8 cellular contexts compared by ENCODE assay signal in the genomic region with DNA sequence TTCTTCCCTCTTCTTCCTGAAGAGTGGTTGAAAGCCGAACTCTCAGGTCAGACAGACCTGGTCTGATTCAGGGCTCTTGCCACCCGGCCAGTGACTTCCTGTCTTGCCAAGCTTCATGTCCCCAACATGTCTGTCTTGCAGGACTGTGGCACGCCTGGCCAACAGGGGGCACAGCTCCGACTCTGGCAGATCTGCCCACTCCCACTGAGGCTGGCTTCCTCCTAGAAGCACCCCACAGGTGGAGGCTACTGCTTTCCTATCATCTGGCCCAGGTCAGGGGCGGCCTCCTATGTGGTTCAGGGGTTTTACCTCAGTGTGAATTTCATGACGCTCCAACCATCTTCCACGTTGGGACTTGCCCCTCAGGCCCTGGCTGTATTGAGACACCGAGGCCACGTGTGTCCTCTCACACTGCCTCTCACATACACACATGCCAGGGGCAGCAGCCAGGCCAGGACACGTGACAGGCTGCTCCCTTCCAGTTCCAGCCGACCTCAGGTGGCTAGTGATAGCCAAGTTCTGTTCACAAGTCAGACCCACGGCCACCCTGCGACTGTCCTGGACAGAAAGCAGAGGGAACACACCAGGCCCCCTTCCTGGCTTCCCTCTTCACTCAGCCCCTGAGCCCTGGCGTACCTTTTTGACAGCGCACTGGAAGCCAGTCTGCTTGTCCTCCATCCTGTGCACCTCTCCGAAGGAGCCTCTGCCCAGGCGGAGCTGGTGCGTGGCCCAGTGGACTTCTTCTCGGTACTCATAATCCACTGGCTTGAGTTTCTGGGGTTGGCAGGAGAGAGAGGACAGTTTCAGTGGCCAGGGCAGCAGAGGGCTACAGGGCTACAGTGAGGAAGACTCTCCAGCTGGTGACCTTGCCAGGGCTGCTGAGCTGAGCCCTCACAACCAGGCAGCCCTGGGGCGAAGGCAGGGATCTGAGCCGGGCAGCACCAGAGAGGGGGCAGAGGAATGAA. TPM values are rescaled to one million over a fixed set of nuclear protein-coding genes. Genes with fewer than 3 reads are reported as not detected.
A peak's percentile ranks its signal among the peaks of the same experiment; 100 is the strongest.
DNase-seq lines count a peak whose midpoint lies in the region; ATAC-seq and TF ChIP-seq lines count a peak whose summit lies in the region.

No MANE protein-coding gene starts in this region.

- H3K4me1 ChIP-seq in Karpas-422 (ENCODE audit: low read length) (peaks cover 12% of the 10 kb centered on the region), right lobe of liver (peaks cover 0 to 25% (median 10%) of the 10 kb centered on the region in 4 donors)

- H3K36me3 Mint-ChIP-seq in activated naive CD4-positive, alpha-beta T cell treated with anti-CD3 and anti-CD28 coated beads, Interleukin-2, amount 50 U/mL, for 72 hours: peaks cover 27 to 34% of the 10 kb centered on the region in 2 donors

- H3K9ac ChIP-seq in Karpas-422 (ENCODE audit: low read length): no peak overlapping the region

- H3K27ac Mint-ChIP-seq in activated naive CD4-positive, alpha-beta T cell treated with anti-CD3 and anti-CD28 coated beads, Interleukin-2, amount 50 U/mL, for 72 hours: peak overlapping the region; percentile 89 to 94

- peaks cover 30% of the 10 kb centered on the region for H3K36me3 ChIP-seq in Karpas-422 (ENCODE audit: insufficient read depth, low read length)
- peaks cover 0 to 51% (median 20%) of the 10 kb centered on the region in 4 donors for H3K36me3 ChIP-seq in right lobe of liver

- TF ChIP-seq POLR2A in right lobe of liver (IDR thresholded peaks at IDR 0.05): no peak

- H2AFZ ChIP-seq in Karpas-422 (ENCODE audit: low read length): no peak overlapping the region

- H4K20me1 ChIP-seq in Karpas-422 (ENCODE audit: insufficient read depth, low read depth, low read length): no peaks in the 10 kb centered on the region

- no peaks in the 10 kb centered on the region for H3K9me3 Mint-ChIP-seq in activated naive CD4-positive, alpha-beta T cell treated with anti-CD3 and anti-CD28 coated beads, Interleukin-2, amount 50 U/mL, for 72 hours

- peak; percentile 60 to 63 for ATAC-seq in activated naive CD4-positive, alpha-beta T cell treated with anti-CD3 and anti-CD28 coated beads, Interleukin-2, amount 50 U/mL, for 72 hours
- ATAC-seq in right lobe of liver: peak; percentile 70 to 86 (median 82)
- no peak for ATAC-seq in GM21576 (IDR thresholded peaks at IDR 0.05; ENCODE audit: unreplicated experiment)
- no peak for ATAC-seq in GM21367 (IDR thresholded peaks at IDR 0.05; ENCODE audit: unreplicated experiment)

- H3K9me3 ChIP-seq in AG04450 (ENCODE audit: control insufficient read depth, insufficient read depth, low read length) (no peaks in the 10 kb centered on the region), Karpas-422 (ENCODE audit: low read length) (no peaks in the 10 kb centered on the region), right lobe of liver (no peaks in the 10 kb centered on the region)

- intact Hi-C loops in right lobe of liver (cut with DNase I): loop anchor here (5.0 kb wide), 2 partner anchors 93 to 103 kb away; no protein-coding TSS in a partner anchor

- H3K27ac ChIP-seq in AG04450 (ENCODE audit: low read depth, low read length): no peak overlapping the region
- no peak overlapping the region for H3K27ac ChIP-seq in Karpas-422 (ENCODE audit: low read length)
- H3K27ac ChIP-seq in right lobe of liver: peak overlapping the region in 2 of 3 donors; percentile 5 to 50

- peak; percentile 19; the same call in 1 of the 2 replicates for TF ChIP-seq CTCF in AG04450 (IDR thresholded peaks at IDR 0.05; ENCODE audit: low read depth, low read length)
- peak in 3 of 4 donors; percentile 12 to 33 (median 14) for TF ChIP-seq CTCF in right lobe of liver (IDR thresholded peaks at IDR 0.05)

- no peaks in the 10 kb centered on the region for H3K79me2 ChIP-seq in Karpas-422 (ENCODE audit: low read length)

- WGBS in right lobe of liver (ENCODE audit: insufficient coverage, low coverage, low lambda C conversion rate, missing lambda C conversion rate): 84% methylated on average over 10 of the region's 21 CpGs

- no peak for DNase-seq in AG04450 (ENCODE audit: low read depth, low spot score)
- DNase-seq in Karpas-422: peak; percentile 64
- DNase-seq in activated naive CD4-positive, alpha-beta T cell treated with anti-CD3 and anti-CD28 coated beads, Interleukin-2, amount 50 U/mL, for 72 hours (ENCODE audit: low spot score in 2 of 2): peak in 1 of 2 donors; percentile 37
- DNase-seq in right lobe of liver: peak; percentile 78 to 91 (median 78)
- no peak for DNase-seq in RKO (ENCODE audit: low spot score)
- DNase-seq in NCI-H345 treated with DMSO at 0.1 percent for 48 hours (lab: John Stamatoyannopoulos, UW; ENCODE audit: unreplicated experiment): no peak

- CTCF ChIA-PET in AG04450 (lab: Charles Lee): interaction anchor here (0.6 to 2.0 kb wide), 4 partner anchors 7 to 142 kb away, joined by 3 to 9 read pairs (median 4); no protein-coding TSS in a partner anchor

- POLR2A ChIA-PET in AG04450 (lab: Yijun Ruan, JAX): no interaction called here

- no peak overlapping the region for H3K4me2 ChIP-seq in Karpas-422 (ENCODE audit: low read depth, low read length, poor library complexity, severe bottlenecking)

- H3K27me3 ChIP-seq in AG04450 (ENCODE audit: control insufficient read depth, insufficient read depth, low read length) (no peaks in the 10 kb centered on the region), Karpas-422 (ENCODE audit: low read length) (no peaks in the 10 kb centered on the region), right lobe of liver (no peaks in the 10 kb centered on the region)

- H3K4me3 ChIP-seq in AG04450 (ENCODE audit: low read depth, low read length): no peak overlapping the region
- no peak overlapping the region for H3K4me3 ChIP-seq in Karpas-422 (ENCODE audit: low read length)
- no peak overlapping the region for H3K4me3 ChIP-seq in right lobe of liver

- H3K9me2 ChIP-seq in Karpas-422 (replicated peaks; ENCODE audit: insufficient read depth, low read length): no peaks in the 10 kb centered on the region

RNA-seq across cellular contexts. Expression of gene SPATA32, which starts 22.6 kb away (rescaled TPM):
- not detected in 2 replicates for polyA plus RNA-seq in AG04450 (2011; rRNA removed)
- polyA minus RNA-seq in AG04450 (2011; rRNA and poly(A)+ RNA removed): 0.13 TPM in 1 of 2 replicates, not detected in the other
- total RNA-seq in Karpas-422 (2014; rRNA removed; shearing (Covaris generic); ENCODE audit: low replicate concordance): not detected in 2 replicates
- total RNA-seq in activated naive CD4-positive, alpha-beta T cell treated with anti-CD3 and anti-CD28 coated beads, Interleukin-2, amount 50 U/mL, for 72 hours: under 1 TPM; 0.37 to 0.50 TPM
- total RNA-seq in right lobe of liver: not detected

RNA-seq across cellular contexts. Expression of gene MAP3K14, which starts 32.4 kb away (rescaled TPM):
- 4.9 and 6.6 TPM in 2 replicates for polyA plus RNA-seq in AG04450 (2011; rRNA removed)
- polyA minus RNA-seq in AG04450 (2011; rRNA and poly(A)+ RNA removed): 6.9 and 7.2 TPM in 2 replicates
- 7.6 and 12.0 TPM in 2 replicates for total RNA-seq in Karpas-422 (2014; rRNA removed; shearing (Covaris generic); ENCODE audit: low replicate concordance)
- total RNA-seq in activated naive CD4-positive, alpha-beta T cell treated with anti-CD3 and anti-CD28 coated beads, Interleukin-2, amount 50 U/mL, for 72 hours: 10 to 100 TPM; 38.4 to 54.4 TPM
- 1 to 10 TPM; 4.8 to 7.8 (median 6.3) TPM for total RNA-seq in right lobe of liver

Comparison
In these comparisons a context has a peak if more than half of its experiments do, and no peak if none do; other contexts are left out.
1. DNase-seq: peak in Karpas-422 (single experiment) and right lobe of liver (3 of 3); none in AG04450 (single experiment), RKO (single experiment) and NCI-H345 treated with DMSO at 0.1 percent for 48 hours (single experiment).
2. H3K27ac ChIP-seq: peak in right lobe of liver (2 of 3); none in AG04450 (single experiment) and Karpas-422 (single experiment).
3. ATAC-seq: peak in activated naive CD4-positive, alpha-beta T cell treated with anti-CD3 and anti-CD28 coated beads, Interleukin-2, amount 50 U/mL, for 72 hours (2 of 2) and right lobe of liver (4 of 4); none in GM21576 (single experiment) and GM21367 (single experiment).